Comparison of ENCODE assay signal across 1 cellular context in genomic region chr3:33940736-33941135, GRCh38.
TF ChIP-seq lines count a peak whose summit lies in the region.

No MANE protein-coding gene starts in this region.

TF ChIP-seq in H1, 55 proteins besides CTCF, POLR2A, EP300 and RAD21 (continued from another document):
- no peak for TF ChIP-seq ATF3 (IDR thresholded peaks at IDR 0.05; ENCODE audit: insufficient read depth, low read depth, low read length)
